ENCODE assay signal across 27 cellular contexts in the genomic region with DNA sequence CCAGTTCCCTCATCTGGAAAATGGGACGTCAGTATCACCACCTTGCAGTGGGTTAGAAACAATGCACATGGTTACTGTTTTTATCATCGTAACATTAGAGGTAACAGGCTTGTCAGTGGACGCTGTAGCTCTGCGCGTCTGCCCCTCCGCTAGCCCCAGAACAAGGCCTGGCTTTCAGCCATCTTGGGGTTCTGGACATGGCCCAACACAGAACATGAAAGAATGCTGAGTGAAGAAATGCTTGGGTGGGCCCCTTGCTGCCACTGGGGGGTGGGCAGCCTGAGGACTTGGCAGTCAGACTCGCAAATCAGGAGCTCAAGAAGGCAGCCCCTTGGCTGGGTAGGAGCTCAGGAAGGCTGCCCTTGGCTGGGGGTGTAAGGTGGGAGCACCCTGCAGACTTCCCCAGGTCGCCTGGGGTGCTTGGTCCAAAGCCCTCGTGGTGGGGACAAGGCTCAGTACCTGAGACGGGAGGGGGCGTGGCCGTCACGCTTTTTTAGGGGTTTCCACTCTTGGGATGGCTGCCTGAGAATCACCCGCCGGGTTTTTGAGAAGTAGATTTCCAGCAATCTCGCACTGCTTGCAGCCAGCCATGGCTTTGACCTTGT. TPM values are rescaled to one million over a fixed set of nuclear protein-coding genes. Genes with fewer than 3 reads are reported as not detected.
A peak's percentile ranks its signal among the peaks of the same experiment; 100 is the strongest.
DNase-seq lines count a peak whose midpoint lies in the region; ATAC-seq and TF ChIP-seq lines count a peak whose summit lies in the region.
"Had no signal": no experiment of that assay in that cellular context is flagged by ENCODE, and none has a peak within 500 bp of the region (broad histone marks: within the 10 kb centered on the region; RNA-seq: fewer than 3 reads in every experiment).

No MANE protein-coding gene starts in this region.

- WGBS in suprapubic skin: 91% methylated on average over 13 of the region's 16 CpGs
- no CpG with 5 or more reads among the region's 16 CpGs for WGBS in mesendoderm (ENCODE audit: extremely low coverage, insufficient coverage, low lambda C conversion rate)

- DNase-seq in activated T-cell treated with anti-CD3 and anti-CD28 coated beads, Interleukin-2, amount 50 U/mL, for 1 hour: peak; percentile 12
- DNase-seq in activated T-cell treated with anti-CD3 and anti-CD28 coated beads, Interleukin-2, amount 50 U/mL, for 72 hours: no peak
- DNase-seq in WERI-Rb-1: peak; percentile 4
- DNase-seq in left lung: peak; percentile 19 to 64
- DNase-seq in suprapubic skin (ENCODE audit: low spot score in 2 of 2): peak; percentile 42 to 69
- DNase-seq in mesendoderm: no peak
- DNase-seq in BE2C: no peak
- DNase-seq: activated CD4-positive, alpha-beta T cell treated with anti-CD3 and anti-CD28 coated beads, Interleukin-2, amount 10 ng/mL, durations not matched to agents 7 days and 5 days; anterior cingulate cortex; GF-D8; GOT3; KBM-7; MG63; naive B cell; NCI-H1417; NCI-H2081 treated with DMSO at 0.1 percent for 48 hours; NCI-H774; SK-N-SH; stimulated activated naive CD4-positive, alpha-beta T cell treated with Interleukin-2 at 50 U/mL for 16 hours had no signal

- no peak overlapping the region for H4K8ac ChIP-seq in mesendoderm (ENCODE audit: low read depth, low read length)

- peaks cover 1 to 6% of the 10 kb centered on the region in 2 donors for H3K36me3 Mint-ChIP-seq in activated T-cell treated with anti-CD3 and anti-CD28 coated beads, Interleukin-2, amount 50 U/mL, for 72 hours (ENCODE audit: insufficient read depth in 2 of 2)

- H3K9ac ChIP-seq in mesendoderm (ENCODE audit: low read length): no peak overlapping the region
- H3K9ac ChIP-seq: SK-N-SH had no signal

- no peak overlapping the region for H3K4me2 ChIP-seq in mesendoderm (ENCODE audit: low read length)
- H3K4me2 ChIP-seq: SK-N-SH had no signal

- peaks cover 0 to 8% of the 10 kb centered on the region in 2 donors for H3K4me1 ChIP-seq in left lung
- H3K4me1 ChIP-seq in suprapubic skin: no peaks in the 10 kb centered on the region
- no peaks in the 10 kb centered on the region for H3K4me1 ChIP-seq in mesendoderm (ENCODE audit: control insufficient read depth, low read depth, low read length)
- H3K4me1 ChIP-seq in BE2C: no peaks in the 10 kb centered on the region
- H3K4me1 ChIP-seq: heart left ventricle, right atrium auricular region, tibial nerve had no signal

- TF ChIP-seq CTCF in WERI-Rb-1 (IDR thresholded peaks at IDR 0.05; ENCODE audit: low read depth, low read length) (no peak), left lung (IDR thresholded peaks at IDR 0.05) (no peak), suprapubic skin (IDR thresholded peaks at IDR 0.05) (no peak), BE2C (IDR thresholded peaks at IDR 0.05; ENCODE audit: low read depth, low read length) (no peak)

- no peaks in the 10 kb centered on the region for H3K9me3 ChIP-seq in WERI-Rb-1 (ENCODE audit: severe bottlenecking)
- no peaks in the 10 kb centered on the region for H3K9me3 ChIP-seq in left lung
- H3K9me3 ChIP-seq in suprapubic skin: no peaks in the 10 kb centered on the region
- H3K9me3 ChIP-seq in BE2C: no peaks in the 10 kb centered on the region
- H3K9me3 ChIP-seq: heart left ventricle, MG63, ovary, right atrium auricular region, SK-N-SH, tibial nerve had no signal

- H3K4me3 ChIP-seq in WERI-Rb-1 (ENCODE audit: low read depth, low read length): no peak overlapping the region
- no peak overlapping the region for H3K4me3 ChIP-seq in left lung
- no peak overlapping the region for H3K4me3 ChIP-seq in suprapubic skin
- no peak overlapping the region for H3K4me3 ChIP-seq in mesendoderm (ENCODE audit: low read length)
- no peak overlapping the region for H3K4me3 ChIP-seq in BE2C (ENCODE audit: low read depth, low read length)
- H3K4me3 ChIP-seq: heart left ventricle, MG63, ovary, right atrium auricular region, tibial nerve had no signal

- no peak overlapping the region for H2AK5ac ChIP-seq in mesendoderm (ENCODE audit: low read length)

- H3K27ac ChIP-seq in WERI-Rb-1: no peak overlapping the region
- no peak overlapping the region for H3K27ac ChIP-seq in left lung
- H3K27ac ChIP-seq in suprapubic skin: no peak overlapping the region
- H3K27ac ChIP-seq in mesendoderm (ENCODE audit: low read depth, low read length): no peak overlapping the region
- H3K27ac ChIP-seq: heart left ventricle, ovary, right atrium auricular region, RWPE1, tibial nerve had no signal

- H3K79me1 ChIP-seq in mesendoderm (ENCODE audit: low read length): no peaks in the 10 kb centered on the region

- no peak overlapping the region for H3K27ac Mint-ChIP-seq in activated T-cell treated with anti-CD3 and anti-CD28 coated beads, Interleukin-2, amount 50 U/mL, for 72 hours
- H3K27ac Mint-ChIP-seq: activated CD4-positive, alpha-beta T cell treated with anti-CD3 and anti-CD28 coated beads, Interleukin-2, amount 10 ng/mL, durations not matched to agents 7 days and 5 days had no signal

- no peaks in the 10 kb centered on the region for H3K36me3 ChIP-seq in WERI-Rb-1
- H3K36me3 ChIP-seq in left lung: peaks cover 0 to 97% of the 10 kb centered on the region in 2 donors
- peaks cover 55% of the 10 kb centered on the region for H3K36me3 ChIP-seq in suprapubic skin
- no peaks in the 10 kb centered on the region for H3K36me3 ChIP-seq in mesendoderm (ENCODE audit: control insufficient read depth, insufficient read depth, low read length)
- H3K36me3 ChIP-seq in BE2C: no peaks in the 10 kb centered on the region
- H3K36me3 ChIP-seq: MG63, ovary had no signal

- peaks cover 4% of the 10 kb centered on the region for H3K4me1 Mint-ChIP-seq in activated T-cell treated with anti-CD3 and anti-CD28 coated beads, Interleukin-2, amount 50 U/mL, for 72 hours (ENCODE audit: low read depth)
- H3K4me1 Mint-ChIP-seq: central memory CD8-positive, alpha-beta T cell had no signal

- no peak overlapping the region for H4K5ac ChIP-seq in mesendoderm (ENCODE audit: low read length)

- no peak overlapping the region for H3K4me3 Mint-ChIP-seq in activated T-cell treated with anti-CD3 and anti-CD28 coated beads, Interleukin-2, amount 50 U/mL, for 72 hours
- H3K4me3 Mint-ChIP-seq: activated CD4-positive, alpha-beta T cell treated with anti-CD3 and anti-CD28 coated beads, Interleukin-2, amount 10 ng/mL, durations not matched to agents 7 days and 5 days; central memory CD8-positive, alpha-beta T cell had no signal

- no peak overlapping the region for H3K56ac ChIP-seq in mesendoderm (ENCODE audit: low read length)

- H3K4ac ChIP-seq in mesendoderm (ENCODE audit: low read depth, low read length): no peak overlapping the region

- no peak for TF ChIP-seq POLR2A in suprapubic skin (IDR thresholded peaks at IDR 0.05)

- no peaks in the 10 kb centered on the region for H3K27me3 Mint-ChIP-seq in activated T-cell treated with anti-CD3 and anti-CD28 coated beads, Interleukin-2, amount 50 U/mL, for 72 hours (ENCODE audit: low read depth)
- H3K27me3 Mint-ChIP-seq: activated CD4-positive, alpha-beta T cell treated with anti-CD3 and anti-CD28 coated beads, Interleukin-2, amount 10 ng/mL, durations not matched to agents 7 days and 5 days; central memory CD8-positive, alpha-beta T cell; naive B cell had no signal

- intact Hi-C loops in left lung (cut with DNase I): no loop called here

- H2BK15ac ChIP-seq in mesendoderm (replicated peaks; ENCODE audit: low read depth): no peak overlapping the region

- H2BK5ac ChIP-seq in mesendoderm (ENCODE audit: low read length): no peak overlapping the region

- H2BK120ac ChIP-seq in mesendoderm (ENCODE audit: low read depth, low read length): no peak overlapping the region

- no peak for ATAC-seq in activated T-cell treated with anti-CD3 and anti-CD28 coated beads, Interleukin-2, amount 50 U/mL, for 72 hours (replicated peaks in 1 of 2)
- ATAC-seq in left lung (no peak), HG03439 (IDR thresholded peaks at IDR 0.05; ENCODE audit: unreplicated experiment) (no peak)
- ATAC-seq: heart left ventricle, left colon had no signal

- H3K18ac ChIP-seq in mesendoderm (ENCODE audit: low read length): no peak overlapping the region

- H3K79me2 ChIP-seq in mesendoderm (ENCODE audit: control insufficient read depth, insufficient read depth, low read length): no peaks in the 10 kb centered on the region

- H3K27me3 ChIP-seq in WERI-Rb-1 (ENCODE audit: insufficient read depth, low read depth, severe bottlenecking) (no peaks in the 10 kb centered on the region), left lung (no peaks in the 10 kb centered on the region), suprapubic skin (no peaks in the 10 kb centered on the region), mesendoderm (ENCODE audit: insufficient read depth, low read length, poor library complexity) (no peaks in the 10 kb centered on the region), BE2C (no peaks in the 10 kb centered on the region)
- H3K27me3 ChIP-seq: heart left ventricle, MG63, ovary, right atrium auricular region, tibial nerve had no signal

- TF ChIP-seq EP300 in suprapubic skin (IDR thresholded peaks at IDR 0.05): no peak

- no peak overlapping the region for H3K23ac ChIP-seq in mesendoderm (ENCODE audit: low read length)

- no peaks in the 10 kb centered on the region for H3K9me3 Mint-ChIP-seq in activated T-cell treated with anti-CD3 and anti-CD28 coated beads, Interleukin-2, amount 50 U/mL, for 72 hours
- H3K9me3 Mint-ChIP-seq: activated CD4-positive, alpha-beta T cell treated with anti-CD3 and anti-CD28 coated beads, Interleukin-2, amount 10 ng/mL, durations not matched to agents 7 days and 5 days; central memory CD8-positive, alpha-beta T cell; naive B cell had no signal

RNA-seq across cellular contexts. Expression of a gene that starts 51.7 kb away (rescaled TPM):
- total RNA-seq in activated T-cell treated with anti-CD3 and anti-CD28 coated beads, Interleukin-2, amount 50 U/mL, for 72 hours: 10 to 100 TPM; 27.5 to 37.6 TPM
- 10 to 100 TPM; 22.4 to 26.8 TPM for total RNA-seq in left lung
- 10 to 100 TPM; 10.2 to 23.1 (median 19.6) TPM for total RNA-seq in suprapubic skin
- polyA plus RNA-seq in mesendoderm (2013, experiment 1 of 2): 15.0 TPM
- polyA plus RNA-seq in mesendoderm (2013, experiment 2 of 2): 16.0 TPM
- polyA plus RNA-seq in BE2C (2012; ENCODE audit: insufficient read depth, insufficient read length, low read depth): 3.9 TPM

Comparison
In these comparisons a context has a peak if more than half of its experiments do, and no peak if none do; other contexts are left out.
1. DNase-seq: peak in activated T-cell treated with anti-CD3 and anti-CD28 coated beads, Interleukin-2, amount 50 U/mL, for 1 hour (single experiment), WERI-Rb-1 (single experiment), left lung (2 of 2) and suprapubic skin (2 of 2); none in activated T-cell treated with anti-CD3 and anti-CD28 coated beads, Interleukin-2, amount 50 U/mL, for 72 hours (0 of 2), mesendoderm (single experiment) and BE2C (single experiment).